9 cellular contexts compared by ENCODE assay signal in genomic region chr1:12177999-12178441, GRCh38. TPM values are rescaled to one million over a fixed set of nuclear protein-coding genes. Genes with fewer than 3 reads are reported as not detected.
DNase-seq lines count a peak whose midpoint lies in the region; ATAC-seq and TF ChIP-seq lines count a peak whose summit lies in the region.
"Had no signal": no experiment of that assay in that cellular context is flagged by ENCODE, and none has a peak within 500 bp of the region (broad histone marks: within the 10 kb centered on the region; RNA-seq: fewer than 3 reads in every experiment).

No MANE protein-coding gene starts in this region.

- H3K27ac Mint-ChIP-seq in MCF 10A (ENCODE audit: low read depth, unreplicated experiment), result no peak overlapping the region

- intact Hi-C loops in MCF 10A (cut with micrococcal nuclease) (no loop called here), mucosa of descending colon (cut with DNase I, micrococcal nuclease) (no loop called here)

- H3K36me3 ChIP-seq in mucosa of descending colon (ENCODE audit: low read depth), result no peaks in the 10 kb centered on the region

- no peak overlapping the region for H3K4me3 ChIP-seq in mucosa of descending colon
- H3K4me3 ChIP-seq: A549 had no signal

- TF ChIP-seq CTCF in MCF 10A (IDR thresholded peaks at IDR 0.05; ENCODE audit: unreplicated experiment) (no peak), mucosa of descending colon (IDR thresholded peaks at IDR 0.05) (no peak), GM13976 (IDR thresholded peaks at IDR 0.05; ENCODE audit: borderline replicate concordance, control extremely low read depth, extremely low read depth, insufficient read depth, missing control alignments) (no peak)

- CTCF ChIA-PET in MCF 10A (lab: Yijun Ruan, JAX), result interaction anchor here (0.6 to 0.8 kb wide), 2 partner anchors 30 to 247 kb away, joined by 3 to 4 read pairs; no protein-coding TSS in a partner anchor

- BruUV-seq in MCF 10A (replicated peaks; lab: Mats Ljungman, UMichigan), result no TSS peak

- DNase-seq in NCI-H1092 treated with DMSO at 0.1 percent for 48 hours (lab: John Stamatoyannopoulos, UW), result peak; percentile 24
- no peak for DNase-seq in NCI-H1092 (lab: John Stamatoyannopoulos, UW)
- DNase-seq in activated CD4-positive, CD25-positive, alpha-beta regulatory T cell (lab: John Stamatoyannopoulos, UW), result peak; percentile 88 to 93 (median 92)
- peak; percentile 23 for DNase-seq in MCF 10A (ENCODE audit: unreplicated experiment)
- DNase-seq in mucosa of descending colon, result peak in 2 of 3 donors; percentile 61 to 88
- peak; percentile 94 to 97 for DNase-seq in stimulated activated CD8-positive, alpha-beta memory T cell treated with anti-CD3 and anti-CD28 coated beads, Interleukin-7, amount 100 ng/mL, for 4 hours (ENCODE audit: low read depth in 2 of 2)
- DNase-seq in middle frontal gyrus (ENCODE audit: extremely low spot score, low spot score), result no peak
- no peak for DNase-seq in GM13976 (ENCODE audit: low spot score)

- no peaks in the 10 kb centered on the region for H3K36me3 Mint-ChIP-seq in MCF 10A (ENCODE audit: insufficient read depth, unreplicated experiment)

- POLR2A ChIA-PET in MCF 10A (lab: Yijun Ruan, JAX), result interaction anchor here (0.6 kb wide), 2 partner anchors 10 to 60 kb away, joined by 3 to 4 read pairs; no protein-coding TSS in a partner anchor

- in situ Hi-C loops in GM13976 (cut with MboI; ENCODE audit: low sequenced_read_pairs, unreplicated experiment), result no loop called here

- peaks cover 23% of the 10 kb centered on the region for H3K27me3 Mint-ChIP-seq in MCF 10A (ENCODE audit: insufficient read depth, unreplicated experiment)

- peaks cover 6% of the 10 kb centered on the region for H3K4me1 Mint-ChIP-seq in MCF 10A (ENCODE audit: insufficient read depth, unreplicated experiment)

- peak; percentile 40 for ATAC-seq in mucosa of descending colon
- ATAC-seq: A549 had no signal

- no peaks in the 10 kb centered on the region for H3K9me3 ChIP-seq in mucosa of descending colon
- H3K9me3 ChIP-seq: A549 had no signal

- no peaks in the 10 kb centered on the region for H3K9me3 Mint-ChIP-seq in MCF 10A (ENCODE audit: unreplicated experiment)

- H3K4me3 Mint-ChIP-seq in MCF 10A (ENCODE audit: unreplicated experiment), result no peak overlapping the region

- peaks cover 16% of the 10 kb centered on the region for H3K4me1 ChIP-seq in mucosa of descending colon (ENCODE audit: low read depth)

RNA-seq across cellular contexts. Expression of gene TNFRSF1B, which starts 11.2 kb away (rescaled TPM):
- total RNA-seq in MCF 10A (2022) (0.22 TPM in 1 of 2 replicates, not detected in the other), mucosa of descending colon (10 to 100 TPM; 20.3 to 39.3 (median 31.6) TPM)

RNA-seq across cellular contexts. Expression of gene VPS13D, which starts 51.8 kb away (rescaled TPM):
- total RNA-seq in MCF 10A (2022), result 36.5 and 39.3 TPM in 2 replicates
- 10 to 100 TPM; 70.1 to 96.6 (median 96.6) TPM for total RNA-seq in mucosa of descending colon

Comparison
In these comparisons a context has a peak if more than half of its experiments do, and no peak if none do; other contexts are left out.
1. DNase-seq: peak in NCI-H1092 treated with DMSO at 0.1 percent for 48 hours (single experiment), activated CD4-positive, CD25-positive, alpha-beta regulatory T cell (4 of 4), MCF 10A (single experiment), mucosa of descending colon (2 of 3) and stimulated activated CD8-positive, alpha-beta memory T cell treated with anti-CD3 and anti-CD28 coated beads, Interleukin-7, amount 100 ng/mL, for 4 hours (2 of 2); none in NCI-H1092 (single experiment), middle frontal gyrus (single experiment) and GM13976 (single experiment).
2. RNA of gene TNFRSF1B, which starts 11.2 kb away (total RNA-seq): 20.3 to 39.3 TPM in mucosa of descending colon; 0.22 TPM in MCF 10A; every median in the first group is over 10 times any median in the second.